ENCODE assay signal across 26 cellular contexts in genomic region chr17:10757067-10757466, GRCh38. TPM values are rescaled to one million over a fixed set of nuclear protein-coding genes. Genes with fewer than 3 reads are reported as not detected.
"Had no signal": no experiment of that assay in that cellular context is flagged by ENCODE, and none has a peak within 500 bp of the region (broad histone marks: within the 10 kb centered on the region; RNA-seq: fewer than 3 reads in every experiment).

No MANE protein-coding gene starts in this region.

- H3K4me3 ChIP-seq: spleen, tibial nerve, vagina had no signal

- H3K4me3 Mint-ChIP-seq: activated CD4-positive, alpha-beta memory T cell treated with anti-CD3 and anti-CD28 coated beads for 36 hours; activated CD4-positive, alpha-beta T cell treated with anti-CD3 and anti-CD28 coated beads for 36 hours; activated T-cell treated with anti-CD3 and anti-CD28 coated beads, Interleukin-2, amount 50 U/mL, for 4 hours; memory B cell; natural killer cell; stimulated activated memory B cell treated with anti-CD40 and anti-IgM and Interleukin-4, amounts not matched to agents 10 μg/mL and 1 μg/mL and 100 μg/mL, for 72 hours; T-cell had no signal

- H3K27me3 ChIP-seq: neutrophil, spleen, tibial nerve, vagina had no signal

- H3K4me1 Mint-ChIP-seq: activated CD4-positive, alpha-beta T cell treated with anti-CD3 and anti-CD28 coated beads for 36 hours; natural killer cell; stimulated activated memory B cell treated with anti-CD40 and anti-IgM and Interleukin-4, amounts not matched to agents 10 μg/mL and 1 μg/mL and 100 μg/mL, for 72 hours; T-cell had no signal

- H3K9me3 Mint-ChIP-seq: activated CD4-positive, alpha-beta memory T cell treated with anti-CD3 and anti-CD28 coated beads for 36 hours; activated T-cell treated with anti-CD3 and anti-CD28 coated beads, Interleukin-2, amount 50 U/mL, for 4 hours; memory B cell; natural killer cell; stimulated activated memory B cell treated with anti-CD40 and anti-IgM and Interleukin-4, amounts not matched to agents 10 μg/mL and 1 μg/mL and 100 μg/mL, for 72 hours; T-cell; WTC11 had no signal

- H3K27ac Mint-ChIP-seq: activated CD4-positive, alpha-beta memory T cell treated with anti-CD3 and anti-CD28 coated beads for 36 hours; activated CD4-positive, alpha-beta T cell treated with anti-CD3 and anti-CD28 coated beads for 36 hours; memory B cell; natural killer cell; stimulated activated memory B cell treated with anti-CD40 and anti-IgM and Interleukin-4, amounts not matched to agents 10 μg/mL and 1 μg/mL and 100 μg/mL, for 72 hours; T-cell; WTC11 had no signal

- H3K9ac ChIP-seq: parathyroid adenoma had no signal

- H3K36me3 ChIP-seq: neutrophil, spleen, vagina had no signal

- H3K36me3 Mint-ChIP-seq: activated CD4-positive, alpha-beta memory T cell treated with anti-CD3 and anti-CD28 coated beads for 36 hours; memory B cell; natural killer cell; stimulated activated memory B cell treated with anti-CD40 and anti-IgM and Interleukin-4, amounts not matched to agents 10 μg/mL and 1 μg/mL and 100 μg/mL, for 72 hours; T-cell; WTC11 had no signal

- H3K27ac ChIP-seq: neutrophil, parathyroid adenoma, spleen, tibial nerve, vagina had no signal

- H3K27me3 Mint-ChIP-seq: activated CD4-positive, alpha-beta memory T cell treated with anti-CD3 and anti-CD28 coated beads for 36 hours; activated CD4-positive, alpha-beta T cell treated with anti-CD3 and anti-CD28 coated beads for 36 hours; stimulated activated memory B cell treated with anti-CD40 and anti-IgM and Interleukin-4, amounts not matched to agents 10 μg/mL and 1 μg/mL and 100 μg/mL, for 72 hours; T-cell had no signal

- H3K4me1 ChIP-seq: parathyroid adenoma, spleen, tibial nerve had no signal

- ATAC-seq: activated CD4-positive, alpha-beta T cell treated with anti-CD3 and anti-CD28 coated beads for 36 hours; activated T-cell treated with anti-CD3 and anti-CD28 coated beads, Interleukin-2, amount 50 U/mL, for 4 hours; left ventricle myocardium superior; natural killer cell; stimulated activated memory B cell treated with anti-CD40 and anti-IgM and Interleukin-4, amounts not matched to agents 10 μg/mL and 1 μg/mL and 100 μg/mL, for 72 hours; T-cell; WTC11 had no signal

- DNase-seq: activated CD4-positive, alpha-beta memory T cell treated with anti-CD3 and anti-CD28 coated beads for 36 hours; activated CD4-positive, alpha-beta T cell treated with anti-CD3 and anti-CD28 coated beads for 36 hours; activated effector memory CD4-positive, alpha-beta T cell treated with Interleukin-2 at 50 U/mL for 16 hours; activated naive CD4-positive, alpha-beta T cell treated with anti-CD3 and anti-CD28 coated beads, Interleukin-2, amount 50 U/mL, for 16 hours; activated T-cell treated with anti-CD3 and anti-CD28 coated beads, Interleukin-2, amount 50 U/mL, for 4 hours; aorta; cerebellar nuclear complex; effector CD4-positive, alpha-beta T cell; head of caudate nucleus; kidney; left ventricle myocardium superior; natural killer cell; spleen; stimulated activated CD4-positive, alpha-beta T cell treated with anti-CD3 and anti-CD28 coated beads, Interleukin-4, amount 100 ng/mL, for 4 hours; substantia nigra; T-cell had no signal

- H3K9me3 ChIP-seq: neutrophil, spleen, tibial nerve, vagina had no signal

RNA-seq across cellular contexts. Expression of gene TMEM238L, which starts 46.8 kb away (rescaled TPM):
- total RNA-seq: activated CD4-positive, alpha-beta memory T cell treated with anti-CD3 and anti-CD28 coated beads for 36 hours; activated CD4-positive, alpha-beta T cell treated with anti-CD3 and anti-CD28 coated beads for 36 hours; activated T-cell treated with anti-CD3 and anti-CD28 coated beads, Interleukin-2, amount 50 U/mL, for 4 hours; aorta; frontal cortex; left ventricle myocardium superior; mononuclear cell; natural killer cell; renal cortical epithelial cell; spleen; T-cell; tibial nerve; WTC11 had no signal
- polyA plus RNA-seq: spleen had no signal
